In genomic region chr6:11416099-11416935, GRCh38 we compare ENCODE assay signal across 8 cellular contexts.
DNase-seq lines count a peak whose midpoint lies in the region; ATAC-seq, FAIRE-seq and TF ChIP-seq lines count a peak whose summit lies in the region.
"Not testable (repeated sequence)": the region's sequence is repeated elsewhere in the genome, so short reads cannot be mapped to it uniquely, and the experiment has no call there.

No MANE protein-coding gene starts in this region.

- H3K4me2 ChIP-seq in H9 (ENCODE audit: insufficient read depth, insufficient read length, low read length); K562 (ENCODE audit: insufficient read depth, low read length); mesendoderm (ENCODE audit: low read length): not testable (repeated sequence)

- TF ChIP-seq CTCF in H9 (conservative IDR thresholded peaks at IDR 0.05) (peak; percentile 38; the same call in 1 of the 3 replicates), K562 (IDR thresholded peaks at IDR 0.05 in 2 of 3, conservative IDR thresholded peaks at IDR 0.05 in 1 of 3; ENCODE audit: insufficient read depth in 2 of 3, low read depth in 1 of 3, low read length in 3 of 3) (peak in 1 of 3 experiments; percentile 37; a peak in 2 of 6 replicates)

- not testable (repeated sequence) for H2BK120ac ChIP-seq in H9 (ENCODE audit: low read depth, low read length, poor library complexity, severe bottlenecking); mesendoderm (ENCODE audit: low read depth, low read length)

- H3K27me3 Mint-ChIP-seq in CD4-positive, alpha-beta memory T cell; H9 (ENCODE audit: low read depth); activated T-cell treated with anti-CD3 and anti-CD28 coated beads, Interleukin-2, amount 50 U/mL, for 72 hours (ENCODE audit: low read depth); stimulated activated naive CD8-positive, alpha-beta T cell treated with anti-CD3 and anti-CD28 coated beads, Interleukin-15, Interleukin-2, amounts not matched to agents 100 ng/mL and 50 ng/mL, for 24 hours: not testable (repeated sequence)

- H3K23me2 ChIP-seq in H9 (ENCODE audit: insufficient read length, low read depth, low read length, poor library complexity, severe bottlenecking), result not testable (repeated sequence)

- not testable (repeated sequence) for H3K4ac ChIP-seq in H9 (ENCODE audit: low read depth, low read length); mesendoderm (ENCODE audit: low read depth, low read length)

- not testable (repeated sequence) for H2BK12ac ChIP-seq in H9 (ENCODE audit: insufficient read length, low read depth, low read length)

- FAIRE-seq in RCC 7860 (lab: Jason Lieb, UNC) (peak; percentile 87), K562 (lab: Jason Lieb, UNC) (peak; percentile 61)

- not testable (repeated sequence) for H3K36me3 Mint-ChIP-seq in CD4-positive, alpha-beta memory T cell; activated T-cell treated with anti-CD3 and anti-CD28 coated beads, Interleukin-2, amount 50 U/mL, for 72 hours (ENCODE audit: insufficient read depth in 2 of 2); stimulated activated naive CD8-positive, alpha-beta T cell treated with anti-CD3 and anti-CD28 coated beads, Interleukin-15, Interleukin-2, amounts not matched to agents 100 ng/mL and 50 ng/mL, for 24 hours (ENCODE audit: low read depth)
- H3K36me3 Mint-ChIP-seq in H9 (ENCODE audit: insufficient read depth in 1 of 3, low read depth in 3 of 3), result peaks cover 0 to 13% (median 8%) of the 10 kb centered on the region in 3 experiments; a peak in 5 of 7 replicates

- H2BK20ac ChIP-seq in H9 (ENCODE audit: low read depth, low read length, poor library complexity, severe bottlenecking), result not testable (repeated sequence)

- not testable (repeated sequence) for H3K27me3 ChIP-seq in CD4-positive, alpha-beta memory T cell (ENCODE audit: insufficient read depth, low read length); H9 (ENCODE audit: insufficient read depth, low read length); K562 (ENCODE audit: control insufficient read depth in 2 of 2, insufficient read depth in 2 of 2, low read length in 2 of 2); mesendoderm (ENCODE audit: insufficient read depth, low read length, poor library complexity)

- peak in 1 of 2 experiments; percentile 40; a peak in 1 of 4 replicates for TF ChIP-seq RAD21 in K562 (CRISPR knock-in tag; conservative IDR thresholded peaks at IDR 0.05 in 1 of 2, IDR thresholded peaks at IDR 0.05 in 1 of 2)

- not testable (repeated sequence) for H4K5ac ChIP-seq in H9 (ENCODE audit: insufficient read length, low read depth, low read length); mesendoderm (ENCODE audit: low read length)

- not testable (repeated sequence) for H3K4me3 ChIP-seq in CD4-positive, alpha-beta memory T cell (ENCODE audit: low read length in 2 of 2); K562; mesendoderm (ENCODE audit: low read length)

- not testable (repeated sequence) for H3K18ac ChIP-seq in H9 (ENCODE audit: insufficient read length, low read depth, low read length); mesendoderm (ENCODE audit: low read length)

- not testable (repeated sequence) for H3T11ph ChIP-seq in H9 (ENCODE audit: low read length)

- peak in 2 of 5 donors; percentile 7 to 19 for DNase-seq in CD4-positive, alpha-beta memory T cell
- DNase-seq in H9; activated T-cell treated with anti-CD3 and anti-CD28 coated beads, Interleukin-2, amount 50 U/mL, for 72 hours; K562 (ENCODE audit: extremely low read depth in 1 of 4, low spot score in 3 of 4): not testable (repeated sequence)
- DNase-seq in RCC 7860 (ENCODE audit: low spot score) (peak; percentile 87), glomerular visceral epithelial cell (ENCODE audit: extremely low spot score) (peak; percentile 87), mesendoderm (peak; percentile 45)

- not testable (repeated sequence) for H2AFZ ChIP-seq in H9 (ENCODE audit: low read length); K562 (ENCODE audit: low read depth, low read length)

- TF ChIP-seq POLR2A in K562 (conservative IDR thresholded peaks at IDR 0.05), result not testable (repeated sequence)

- not testable (repeated sequence) for H3K27ac ChIP-seq in CD4-positive, alpha-beta memory T cell (ENCODE audit: low read depth, low read length); H9 (ENCODE audit: insufficient read length, low read depth, low read length); K562 (ENCODE audit: extremely low read depth, low read depth, low read length); mesendoderm (ENCODE audit: low read depth, low read length)

- H3K27ac Mint-ChIP-seq in CD4-positive, alpha-beta memory T cell, result peak overlapping the region in 4 of 7 donors; percentile 22 to 83 (median 56)
- not testable (repeated sequence) for H3K27ac Mint-ChIP-seq in H9
- peak overlapping the region; percentile 57 for H3K27ac Mint-ChIP-seq in activated T-cell treated with anti-CD3 and anti-CD28 coated beads, Interleukin-2, amount 50 U/mL, for 72 hours
- peak overlapping the region; percentile 26 for H3K27ac Mint-ChIP-seq in stimulated activated naive CD8-positive, alpha-beta T cell treated with anti-CD3 and anti-CD28 coated beads, Interleukin-15, Interleukin-2, amounts not matched to agents 100 ng/mL and 50 ng/mL, for 24 hours

- no CpG with 5 or more reads among the region's 7 CpGs for WGBS in H9 (ENCODE audit: extremely low coverage, insufficient read length, low lambda C conversion rate)
- 3% methylated on average over 7 of the region's 7 CpGs for WGBS in K562 (ENCODE audit: insufficient coverage, low coverage, missing lambda C conversion rate)
- WGBS in mesendoderm (ENCODE audit: extremely low coverage, insufficient coverage, low lambda C conversion rate), result no CpG with 5 or more reads among the region's 7 CpGs

- H3K4me3 Mint-ChIP-seq in CD4-positive, alpha-beta memory T cell, result peak overlapping the region in 1 of 8 donors; percentile 7
- not testable (repeated sequence) for H3K4me3 Mint-ChIP-seq in H9; activated T-cell treated with anti-CD3 and anti-CD28 coated beads, Interleukin-2, amount 50 U/mL, for 72 hours
- H3K4me3 Mint-ChIP-seq in stimulated activated naive CD8-positive, alpha-beta T cell treated with anti-CD3 and anti-CD28 coated beads, Interleukin-15, Interleukin-2, amounts not matched to agents 100 ng/mL and 50 ng/mL, for 24 hours, result peak overlapping the region; percentile 1

- not testable (repeated sequence) for H3K9ac ChIP-seq in H9 (ENCODE audit: extremely low read depth, insufficient read length, low read length); K562 (ENCODE audit: insufficient read depth in 1 of 2, low read depth in 2 of 2, low read length in 2 of 2); mesendoderm (ENCODE audit: low read length)

- not testable (repeated sequence) for H3K9me3 Mint-ChIP-seq in CD4-positive, alpha-beta memory T cell; activated T-cell treated with anti-CD3 and anti-CD28 coated beads, Interleukin-2, amount 50 U/mL, for 72 hours; stimulated activated naive CD8-positive, alpha-beta T cell treated with anti-CD3 and anti-CD28 coated beads, Interleukin-15, Interleukin-2, amounts not matched to agents 100 ng/mL and 50 ng/mL, for 24 hours
- peaks cover 7 to 15% of the 10 kb centered on the region in 2 experiments; a peak in 3 of 5 replicates for H3K9me3 Mint-ChIP-seq in H9

- peaks cover 34% of the 10 kb centered on the region for H3K4me1 ChIP-seq in CD4-positive, alpha-beta memory T cell (ENCODE audit: insufficient read depth, low read length)
- not testable (repeated sequence) for H3K4me1 ChIP-seq in H9 (ENCODE audit: insufficient read depth, low read length); K562 (replicated peaks in 1 of 2; ENCODE audit: control insufficient read depth in 2 of 2, insufficient read depth in 2 of 2, low read length in 2 of 2); mesendoderm (ENCODE audit: control insufficient read depth, low read depth, low read length)

- not testable (repeated sequence) for H3K9me3 ChIP-seq in CD4-positive, alpha-beta memory T cell (ENCODE audit: control insufficient read depth in 1 of 2, low read length in 2 of 2); H9 (ENCODE audit: control insufficient read depth, low read depth, low read length); K562 (replicated peaks; ENCODE audit: control insufficient read depth, insufficient read depth, low read depth, low read length)

- H4K20me1 ChIP-seq in H9 (ENCODE audit: control insufficient read depth, insufficient read depth, insufficient read length); K562 (replicated peaks; ENCODE audit: control insufficient read depth, insufficient read depth, low read length): not testable (repeated sequence)

- intact Hi-C loops in CD4-positive, alpha-beta memory T cell (cut with micrococcal nuclease), result loop anchor here (10.0 kb wide), 1 partner anchor 52 kb away; no protein-coding TSS in a partner anchor
- intact Hi-C loops in K562 (cut with micrococcal nuclease), result not testable (repeated sequence)

- POLR2A ChIA-PET in CD4-positive, alpha-beta memory T cell (lab: Charles Lee; ENCODE audit: partially characterized antibody), result not testable (repeated sequence)
- POLR2A ChIA-PET in K562 (lab: Yijun Ruan, JAX), result interaction anchor here (0.6 to 1.5 kb wide), 2 partner anchors 13 to 14 kb away, joined by 3 read pairs; no protein-coding TSS in a partner anchor

- H3K23ac ChIP-seq in H9 (ENCODE audit: insufficient read length, low read depth, low read length); mesendoderm (ENCODE audit: low read length): not testable (repeated sequence)

- H3K4me1 Mint-ChIP-seq in CD4-positive, alpha-beta memory T cell, result peaks cover 19 to 32% (median 24%) of the 10 kb centered on the region in 4 donors
- not testable (repeated sequence) for H3K4me1 Mint-ChIP-seq in H9
- H3K4me1 Mint-ChIP-seq in activated T-cell treated with anti-CD3 and anti-CD28 coated beads, Interleukin-2, amount 50 U/mL, for 72 hours (ENCODE audit: low read depth), result peaks cover 46% of the 10 kb centered on the region
- peaks cover 58% of the 10 kb centered on the region for H3K4me1 Mint-ChIP-seq in stimulated activated naive CD8-positive, alpha-beta T cell treated with anti-CD3 and anti-CD28 coated beads, Interleukin-15, Interleukin-2, amounts not matched to agents 100 ng/mL and 50 ng/mL, for 24 hours (ENCODE audit: low read depth)

- peak in 1 of 2 donors; percentile 59 for ATAC-seq in activated T-cell treated with anti-CD3 and anti-CD28 coated beads, Interleukin-2, amount 50 U/mL, for 72 hours (replicated peaks in 1 of 2)
- not testable (repeated sequence) for ATAC-seq in K562

- not testable (repeated sequence) for H3K9me1 ChIP-seq in K562 (ENCODE audit: control insufficient read depth, insufficient read depth, low read length)

- H2AK5ac ChIP-seq in H9 (ENCODE audit: insufficient read length, low read length); mesendoderm (ENCODE audit: low read length): not testable (repeated sequence)

- TF ChIP-seq EP300 in K562 (IDR thresholded peaks at IDR 0.05; ENCODE audit: low read length), result not testable (repeated sequence)

- not testable (repeated sequence) for H4K8ac ChIP-seq in H9 (replicated peaks; ENCODE audit: insufficient read length, low read depth, low read length); mesendoderm (ENCODE audit: low read depth, low read length)

- H3K79me1 ChIP-seq in H9 (ENCODE audit: insufficient read depth, low read depth, low read length, poor library complexity, severe bottlenecking); mesendoderm (ENCODE audit: low read length): not testable (repeated sequence)

- H2BK15ac ChIP-seq in H9 (ENCODE audit: low read depth, low read length); mesendoderm (replicated peaks; ENCODE audit: low read depth): not testable (repeated sequence)

- H3K79me2 ChIP-seq in H9 (ENCODE audit: insufficient read depth, low read length); K562 (ENCODE audit: control insufficient read depth, insufficient read depth, low read length); mesendoderm (ENCODE audit: control insufficient read depth, insufficient read depth, low read length): not testable (repeated sequence)

- BruUV-seq in K562 (replicated peaks; lab: Mats Ljungman, UMichigan), result not testable (repeated sequence)

- CTCF ChIA-PET in CD4-positive, alpha-beta memory T cell (lab: Charles Lee; ENCODE audit: partially characterized antibody), result interaction anchor here (0.7 to 4.5 kb wide), 7 partner anchors 18 to 273 kb away, joined by 3 to 29 read pairs (median 6); no protein-coding TSS in a partner anchor
- CTCF ChIA-PET in K562 (lab: Yijun Ruan, JAX; ENCODE audit: low intra/inter-chr PET ratio), result not testable (repeated sequence)

- in situ Hi-C loops in K562 (cut with MboI), result not testable (repeated sequence)

- not testable (repeated sequence) for H3K56ac ChIP-seq in H9 (ENCODE audit: insufficient read length, low read depth, low read length); mesendoderm (ENCODE audit: low read length)

- not testable (repeated sequence) for H4K91ac ChIP-seq in H9 (ENCODE audit: insufficient read length, low read depth, low read length)

- H2BK5ac ChIP-seq in H9 (ENCODE audit: insufficient read length, low read length); mesendoderm (ENCODE audit: low read length): not testable (repeated sequence)

- H3K14ac ChIP-seq in H9 (ENCODE audit: insufficient read depth, low read length), result not testable (repeated sequence)

- not testable (repeated sequence) for H3K36me3 ChIP-seq in CD4-positive, alpha-beta memory T cell (ENCODE audit: insufficient read depth, low read length); K562 (ENCODE audit: control insufficient read depth, insufficient read depth, low read length); mesendoderm (ENCODE audit: control insufficient read depth, insufficient read depth, low read length)
